In the genomic region with DNA sequence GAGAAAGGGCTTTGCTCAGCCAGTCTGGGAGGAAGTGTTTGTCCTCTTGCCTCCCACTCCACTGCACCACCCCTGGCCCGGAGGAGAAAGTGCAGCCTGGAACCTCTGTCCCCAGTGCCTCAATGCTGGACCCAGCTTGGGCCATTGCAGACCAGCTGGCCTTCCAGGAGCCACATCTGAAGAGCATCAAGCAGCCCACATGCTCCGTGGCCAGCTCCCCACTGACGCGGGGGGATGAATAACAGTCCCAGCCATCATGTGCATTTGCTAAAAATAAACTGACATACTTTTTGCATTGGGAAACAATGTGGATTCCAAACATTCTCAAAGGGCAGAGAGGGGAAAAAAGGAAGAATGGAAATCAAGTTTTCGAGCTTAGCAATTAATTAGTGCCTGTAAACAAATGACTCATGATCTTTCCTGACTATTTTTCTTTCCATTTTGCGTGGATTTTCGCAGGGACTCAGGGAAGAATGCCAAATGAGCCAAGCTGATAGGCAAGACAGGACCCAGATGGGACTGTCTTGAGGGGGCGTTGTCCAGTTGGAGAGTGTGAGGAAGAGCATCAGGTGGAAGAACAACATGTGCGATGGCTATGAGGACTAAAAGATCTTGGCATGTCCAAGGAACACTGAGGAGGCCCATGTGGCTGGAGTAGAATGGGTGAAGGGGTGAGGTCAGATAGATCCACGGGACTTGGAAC, we compare ENCODE assay signal across 10 cellular contexts. TPM values are rescaled to one million over a fixed set of nuclear protein-coding genes. Genes with fewer than 3 reads are reported as not detected.
DNase-seq lines count a peak whose midpoint lies in the region; ATAC-seq and TF ChIP-seq lines count a peak whose summit lies in the region.
"Had no signal": no experiment of that assay in that cellular context is flagged by ENCODE, and none has a peak within 500 bp of the region (broad histone marks: within the 10 kb centered on the region; RNA-seq: fewer than 3 reads in every experiment).

No MANE protein-coding gene starts in this region.

- DNase-seq in Caki2 (ENCODE audit: low read depth) (peak; percentile 70), SK-N-SH (no peak), glomerular visceral epithelial cell (ENCODE audit: extremely low spot score) (peak; percentile 67), pulmonary artery endothelial cell (ENCODE audit: low read depth, low spot score) (peak; percentile 4), DMS79 (lab: John Stamatoyannopoulos, UW) (no peak), NCI-H128 (lab: John Stamatoyannopoulos, UW; ENCODE audit: unreplicated experiment) (no peak)
- DNase-seq: NCI-H187 had no signal

- in situ Hi-C loops in Caki2 (cut with HindIII; ENCODE audit: low pct_unique_long_range_greater_than_20kb, low sequenced_read_pairs), result no loop called here

- POLR2A ChIA-PET in SK-N-SH (lab: Yijun Ruan, JAX), result no interaction called here

- no peaks in the 10 kb centered on the region for H3K9me2 ChIP-seq in SK-N-SH

- no peak for TF ChIP-seq RAD21 in SK-N-SH (IDR thresholded peaks at IDR 0.05; ENCODE audit: low read length)

- H3K9me3 ChIP-seq in SK-N-SH, result no peaks in the 10 kb centered on the region

- ATAC-seq in GM18868 (IDR thresholded peaks at IDR 0.05; ENCODE audit: unreplicated experiment) (no peak), HG03521 (IDR thresholded peaks at IDR 0.05; ENCODE audit: unreplicated experiment) (no peak)
- ATAC-seq: activated naive CD4-positive, alpha-beta T cell treated with anti-CD3 and anti-CD28 coated beads, Interleukin-2, amount 50 U/mL, for 72 hours had no signal

- no peaks in the 10 kb centered on the region for H3K79me2 ChIP-seq in SK-N-SH (ENCODE audit: insufficient read depth)

- no peak overlapping the region for H3K9ac ChIP-seq in SK-N-SH

- H3K36me3 ChIP-seq in SK-N-SH (replicated peaks in 1 of 2; ENCODE audit: control insufficient read depth in 1 of 2, insufficient read depth in 2 of 2, low read length in 1 of 2), result no peaks in the 10 kb centered on the region

- H3K27ac ChIP-seq in SK-N-SH (ENCODE audit: low read depth in 2 of 2, low read length in 1 of 2), result peak overlapping the region; percentile 23 to 56; a peak in 2 of 4 replicates

- peaks cover 5% of the 10 kb centered on the region for H3F3A ChIP-seq in SK-N-SH (replicated peaks; ENCODE audit: insufficient read depth)

- 45% methylated on average over 10 of the region's 10 CpGs for WGBS in SK-N-SH (ENCODE audit: low lambda C conversion rate)

- H3K4me1 ChIP-seq in SK-N-SH (ENCODE audit: control insufficient read depth in 1 of 2, insufficient read depth in 2 of 2, low read depth in 1 of 2, low read length in 1 of 2), result no peaks in the 10 kb centered on the region; a peak in 1 of 4 replicates

- CTCF ChIA-PET in SK-N-SH (lab: Yijun Ruan, JAX), result interaction anchor here (1.4 kb wide), 1 partner anchor 197 kb away, joined by 3 read pairs; no protein-coding TSS in a partner anchor

- no peak overlapping the region for H3K4me3 ChIP-seq in SK-N-SH (ENCODE audit: low read depth in 2 of 2, low read length in 1 of 2)

- no peak overlapping the region for H2AFZ ChIP-seq in SK-N-SH (ENCODE audit: low read depth)

- peak in 1 of 2 experiments; percentile 28; a peak in 1 of 4 replicates for TF ChIP-seq EP300 in SK-N-SH (IDR thresholded peaks at IDR 0.05; ENCODE audit: borderline replicate concordance in 1 of 2, low read depth in 1 of 2, low read length in 1 of 2)

- no peaks in the 10 kb centered on the region for H3K27me3 ChIP-seq in SK-N-SH (ENCODE audit: insufficient read depth)

- H3K4me2 ChIP-seq in SK-N-SH, result peak overlapping the region; percentile 41

- no peaks in the 10 kb centered on the region for H4K20me1 ChIP-seq in SK-N-SH (ENCODE audit: insufficient read depth)

- TF ChIP-seq CTCF in SK-N-SH (IDR thresholded peaks at IDR 0.05), result peak; percentile 27

TF ChIP-seq in SK-N-SH, 30 proteins besides CTCF, POLR2A, EP300 and RAD21 (continues in another document):
- TF ChIP-seq MEF2A (IDR thresholded peaks at IDR 0.05; ENCODE audit: borderline replicate concordance, low read depth), result peak; percentile 91
- peak; percentile 32; the same call in 1 of the 2 replicates for TF ChIP-seq FOSL2 (IDR thresholded peaks at IDR 0.05; ENCODE audit: borderline replicate concordance, low read depth)
- no peak for TF ChIP-seq CHD2 (IDR thresholded peaks at IDR 0.05; ENCODE audit: low read length, partially characterized antibody)
- no peak for TF ChIP-seq FOXM1 (IDR thresholded peaks at IDR 0.05; ENCODE audit: low read depth)
- no peak for TF ChIP-seq EZH2phosphoT487 (IDR thresholded peaks at IDR 0.05; ENCODE audit: borderline replicate concordance, low read depth)
- no peak for TF ChIP-seq TAF1 (IDR thresholded peaks at IDR 0.05; ENCODE audit: borderline replicate concordance, low read depth, low read length)
- TF ChIP-seq, protein P1, sequence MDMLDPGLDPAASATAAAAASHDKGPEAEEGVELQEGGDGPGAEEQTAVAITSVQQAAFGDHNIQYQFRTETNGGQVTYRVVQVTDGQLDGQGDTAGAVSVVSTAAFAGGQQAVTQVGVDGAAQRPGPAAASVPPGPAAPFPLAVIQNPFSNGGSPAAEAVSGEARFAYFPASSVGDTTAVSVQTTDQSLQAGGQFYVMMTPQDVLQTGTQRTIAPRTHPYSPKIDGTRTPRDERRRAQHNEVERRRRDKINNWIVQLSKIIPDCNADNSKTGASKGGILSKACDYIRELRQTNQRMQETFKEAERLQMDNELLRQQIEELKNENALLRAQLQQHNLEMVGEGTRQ (IDR thresholded peaks at IDR 0.05; ENCODE audit: borderline replicate concordance, low read depth, low read length), result no peak
- TF ChIP-seq JUND (IDR thresholded peaks at IDR 0.05), result peak; percentile 44; the same call in 1 of the 2 replicates
- no peak for TF ChIP-seq SIN3A (IDR thresholded peaks at IDR 0.05; ENCODE audit: borderline replicate concordance, low read depth, low read length)
- TF ChIP-seq, protein P2, sequence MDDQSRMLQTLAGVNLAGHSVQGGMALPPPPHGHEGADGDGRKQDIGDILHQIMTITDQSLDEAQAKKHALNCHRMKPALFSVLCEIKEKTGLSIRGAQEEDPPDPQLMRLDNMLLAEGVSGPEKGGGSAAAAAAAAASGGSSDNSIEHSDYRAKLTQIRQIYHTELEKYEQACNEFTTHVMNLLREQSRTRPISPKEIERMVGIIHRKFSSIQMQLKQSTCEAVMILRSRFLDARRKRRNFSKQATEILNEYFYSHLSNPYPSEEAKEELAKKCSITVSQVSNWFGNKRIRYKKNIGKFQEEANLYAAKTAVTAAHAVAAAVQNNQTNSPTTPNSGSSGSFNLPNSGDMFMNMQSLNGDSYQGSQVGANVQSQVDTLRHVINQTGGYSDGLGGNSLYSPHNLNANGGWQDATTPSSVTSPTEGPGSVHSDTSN (IDR thresholded peaks at IDR 0.05), result peak; percentile 41; the same call in 1 of the 2 replicates
- TF ChIP-seq TCF12 (IDR thresholded peaks at IDR 0.05), result peak; percentile 82
- no peak for TF ChIP-seq RCOR1 (IDR thresholded peaks at IDR 0.05; ENCODE audit: low read length)
- TF ChIP-seq ELF1 (IDR thresholded peaks at IDR 0.05), result no peak; the same call in 1 of the 2 replicates
- no peak for TF ChIP-seq GATA2 (CRISPR knock-in tag; IDR thresholded peaks at IDR 0.05)
- TF ChIP-seq RFX5 (IDR thresholded peaks at IDR 0.05; ENCODE audit: low read length), result no peak
- no peak for TF ChIP-seq NRF1 (IDR thresholded peaks at IDR 0.05; ENCODE audit: low read depth, low read length)
- TF ChIP-seq, protein P3, sequence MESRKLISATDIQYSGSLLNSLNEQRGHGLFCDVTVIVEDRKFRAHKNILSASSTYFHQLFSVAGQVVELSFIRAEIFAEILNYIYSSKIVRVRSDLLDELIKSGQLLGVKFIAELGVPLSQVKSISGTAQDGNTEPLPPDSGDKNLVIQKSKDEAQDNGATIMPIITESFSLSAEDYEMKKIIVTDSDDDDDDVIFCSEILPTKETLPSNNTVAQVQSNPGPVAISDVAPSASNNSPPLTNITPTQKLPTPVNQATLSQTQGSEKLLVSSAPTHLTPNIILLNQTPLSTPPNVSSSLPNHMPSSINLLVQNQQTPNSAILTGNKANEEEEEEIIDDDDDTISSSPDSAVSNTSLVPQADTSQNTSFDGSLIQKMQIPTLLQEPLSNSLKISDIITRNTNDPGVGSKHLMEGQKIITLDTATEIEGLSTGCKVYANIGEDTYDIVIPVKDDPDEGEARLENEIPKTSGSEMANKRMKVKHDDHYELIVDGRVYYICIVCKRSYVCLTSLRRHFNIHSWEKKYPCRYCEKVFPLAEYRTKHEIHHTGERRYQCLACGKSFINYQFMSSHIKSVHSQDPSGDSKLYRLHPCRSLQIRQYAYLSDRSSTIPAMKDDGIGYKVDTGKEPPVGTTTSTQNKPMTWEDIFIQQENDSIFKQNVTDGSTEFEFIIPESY (IDR thresholded peaks at IDR 0.05; ENCODE audit: borderline replicate concordance, low read depth), result no peak
- no peak for TF ChIP-seq MXI1 (IDR thresholded peaks at IDR 0.05; ENCODE audit: low read depth, low read length)
- TF ChIP-seq GABPA (IDR thresholded peaks at IDR 0.05; ENCODE audit: low read depth), result no peak
- TF ChIP-seq, protein P4, sequence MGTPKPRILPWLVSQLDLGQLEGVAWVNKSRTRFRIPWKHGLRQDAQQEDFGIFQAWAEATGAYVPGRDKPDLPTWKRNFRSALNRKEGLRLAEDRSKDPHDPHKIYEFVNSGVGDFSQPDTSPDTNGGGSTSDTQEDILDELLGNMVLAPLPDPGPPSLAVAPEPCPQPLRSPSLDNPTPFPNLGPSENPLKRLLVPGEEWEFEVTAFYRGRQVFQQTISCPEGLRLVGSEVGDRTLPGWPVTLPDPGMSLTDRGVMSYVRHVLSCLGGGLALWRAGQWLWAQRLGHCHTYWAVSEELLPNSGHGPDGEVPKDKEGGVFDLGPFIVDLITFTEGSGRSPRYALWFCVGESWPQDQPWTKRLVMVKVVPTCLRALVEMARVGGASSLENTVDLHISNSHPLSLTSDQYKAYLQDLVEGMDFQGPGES (IDR thresholded peaks at IDR 0.05; ENCODE audit: low read depth, low read length), result no peak
- TF ChIP-seq, protein P5, sequence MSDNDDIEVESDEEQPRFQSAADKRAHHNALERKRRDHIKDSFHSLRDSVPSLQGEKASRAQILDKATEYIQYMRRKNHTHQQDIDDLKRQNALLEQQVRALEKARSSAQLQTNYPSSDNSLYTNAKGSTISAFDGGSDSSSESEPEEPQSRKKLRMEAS (IDR thresholded peaks at IDR 0.05; ENCODE audit: low read depth), result peak; percentile 72

RNA-seq across cellular contexts. Expression of a gene that starts 34.1 kb away (rescaled TPM):
- total RNA-seq in Caki2 (2014; rRNA removed; shearing (Covaris generic); ENCODE audit: low replicate concordance), result 44.8 and 46.7 TPM in 2 replicates
- polyA plus RNA-seq in SK-N-SH (2012; rRNA removed), result 13.2 and 14.7 TPM in 2 replicates
- 9.5 and 11.1 TPM in 2 replicates for polyA plus RNA-seq in SK-N-SH (2012; cell fraction: cytosol; rRNA removed)
- 28.3 and 31.7 TPM in 2 replicates for polyA plus RNA-seq in SK-N-SH (2012; cell fraction: nucleus; rRNA removed)
- 9.6 and 12.1 TPM in 2 replicates for total RNA-seq in pulmonary artery endothelial cell

Comparison
In these comparisons a context has a peak if more than half of its experiments do, and no peak if none do; other contexts are left out.
1. DNase-seq: peak in Caki2 (single experiment), glomerular visceral epithelial cell (single experiment) and pulmonary artery endothelial cell (single experiment); none in SK-N-SH (single experiment), DMS79 (single experiment) and NCI-H128 (single experiment).